Comparison of ENCODE assay signal across 36 cellular contexts in genomic region chr14:95872777-95873176, GRCh38. TPM values are rescaled to one million over a fixed set of nuclear protein-coding genes. Genes with fewer than 3 reads are reported as not detected.
"Had no signal": no experiment of that assay in that cellular context is flagged by ENCODE, and none has a peak within 500 bp of the region (broad histone marks: within the 10 kb centered on the region; RNA-seq: fewer than 3 reads in every experiment).

No MANE protein-coding gene starts in this region.

- DNase-seq: activated CD4-positive, alpha-beta memory T cell treated with anti-CD3 and anti-CD28 coated beads for 36 hours; activated CD4-positive, alpha-beta T cell treated with anti-CD3 and anti-CD28 coated beads for 36 hours; activated CD4-positive, alpha-beta T cell treated with anti-CD3 and anti-CD28 coated beads, Interleukin-2, amount 10 ng/mL, durations not matched to agents 24 days and 14 days; activated CD4-positive, CD25-positive, alpha-beta regulatory T cell; activated CD4-positive, CD25-positive, alpha-beta regulatory T cell treated with anti-CD3 and anti-CD28 coated beads, Interleukin-2, amount 50 U/mL, for 72 hours; activated CD8-positive, alpha-beta memory T cell treated with anti-CD3 and anti-CD28 coated beads, Interleukin-2, amount 10 ng/mL, durations not matched to agents 7 days and 5 days; activated CD8-positive, alpha-beta memory T cell treated with anti-CD3 and anti-CD28 coated beads, Interleukin-2, amount 50 U/mL, for 4 hours; activated CD8-positive, alpha-beta T cell treated with anti-CD3 and anti-CD28 coated beads, Interleukin-2, amount 10 ng/mL, durations not matched to agents 7 days and 5 days; activated effector memory CD4-positive, alpha-beta T cell treated with anti-CD3 and anti-CD28 coated beads, Interleukin-2, amount 50 U/mL, for 16 hours; activated naive CD4-positive, alpha-beta T cell; activated naive CD4-positive, alpha-beta T cell treated with anti-CD3 and anti-CD28 coated beads, Interleukin-2, amount 10 ng/mL, durations not matched to agents 7 days and 5 days; activated naive CD8-positive, alpha-beta T cell treated with anti-CD3 and anti-CD28 coated beads, Interleukin-2, amount 10 ng/mL, durations not matched to agents 7 days and 5 days; activated T-cell treated with anti-CD3 and anti-CD28 coated beads, Interleukin-2, amount 50 U/mL, for 1 hour; activated T-cell treated with anti-CD3 and anti-CD28 coated beads, Interleukin-2, amount 50 U/mL, for 48 hours; anterior cingulate cortex; brain microvascular endothelial cell; dorsolateral prefrontal cortex; effector memory CD4-positive, alpha-beta T cell; erythroblast; esophagus squamous epithelium; foreskin melanocyte; heart right ventricle; T-helper 1 cell; T-helper 17 cell; T1000 had no signal

- H3K27ac ChIP-seq: brain microvascular endothelial cell, coronary artery, dorsolateral prefrontal cortex, esophagus squamous epithelium, gastroesophageal sphincter, heart right ventricle had no signal

- H3K9me3 ChIP-seq: esophagus squamous epithelium, gastroesophageal sphincter, heart right ventricle had no signal

- H3K4me3 ChIP-seq: coronary artery, dorsolateral prefrontal cortex, esophagus squamous epithelium, gastroesophageal sphincter, heart right ventricle had no signal

- ATAC-seq: activated CD4-positive, alpha-beta T cell treated with anti-CD3 and anti-CD28 coated beads for 36 hours; activated CD8-positive, alpha-beta memory T cell treated with anti-CD3 and anti-CD28 coated beads, Interleukin-2, amount 10 ng/mL, durations not matched to agents 7 days and 5 days; activated CD8-positive, alpha-beta T cell treated with anti-CD3 and anti-CD28 coated beads, Interleukin-2, amount 10 ng/mL, durations not matched to agents 7 days and 5 days; activated naive CD4-positive, alpha-beta T cell treated with anti-CD3 and anti-CD28 coated beads, Interleukin-2, amount 50 U/mL, for 72 hours; gastroesophageal sphincter; heart right ventricle; T-helper 17 cell had no signal

- H3K36me3 ChIP-seq: brain microvascular endothelial cell, esophagus squamous epithelium, gastroesophageal sphincter, heart right ventricle had no signal

RNA-seq across cellular contexts. Expression of gene TUNAR, which starts 3.9 kb away (rescaled TPM):
- total RNA-seq: activated CD4-positive, alpha-beta memory T cell treated with anti-CD3 and anti-CD28 coated beads for 36 hours; activated CD4-positive, alpha-beta T cell treated with anti-CD3 and anti-CD28 coated beads for 36 hours; activated CD4-positive, alpha-beta T cell treated with anti-CD3 and anti-CD28 coated beads, Interleukin-2, amount 10 ng/mL, durations not matched to agents 24 days and 14 days; activated CD8-positive, alpha-beta memory T cell treated with anti-CD3 and anti-CD28 coated beads for 36 hours; activated CD8-positive, alpha-beta memory T cell treated with anti-CD3 and anti-CD28 coated beads, Interleukin-2, amount 10 ng/mL, durations not matched to agents 7 days and 5 days; activated CD8-positive, alpha-beta T cell treated with anti-CD3 and anti-CD28 coated beads, Interleukin-2, amount 10 ng/mL, durations not matched to agents 7 days and 5 days; activated naive CD4-positive, alpha-beta T cell treated with anti-CD3 and anti-CD28 coated beads, Interleukin-2, amount 50 U/mL, for 72 hours; activated naive CD8-positive, alpha-beta T cell treated with anti-CD3 and anti-CD28 coated beads, Interleukin-2, amount 10 ng/mL, durations not matched to agents 7 days and 5 days; activated T-helper 1 cell treated with anti-CD3 and anti-CD28 coated beads, Interleukin-12 subunit alpha, Interleukin-12 subunit beta, Interleukin-2, Interleukin-4 antibody, amounts not matched to agents 30 ng/mL and 10 ng/mL and 1 ng/mL, durations not matched to agents 14 hours and 24 hours and 36 hours; activated T-helper 2 cell treated with anti-CD3 and anti-CD28 coated beads, Interferon-gamma antibody, Interleukin-2, Interleukin-4, amounts not matched to agents 10 μg/mL and 5 μg/mL and 100 μg/mL, durations not matched to agents 14 hours and 24 hours and 36 hours; bronchial epithelial cell; cardiac septum; esophagus squamous epithelium; fibroblast of lung; fibroblast of villous mesenchyme; glomerular endothelial cell; heart right ventricle; T-helper 17 cell had no signal
- polyA plus RNA-seq: fibroblast of lung, heart right ventricle had no signal
